In genomic region chr12:124222368-124223245, GRCh38 we compare ENCODE assay signal across 23 cellular contexts.
"Had no signal": no experiment of that assay in that cellular context is flagged by ENCODE, and none has a peak within 500 bp of the region (broad histone marks: within the 10 kb centered on the region; RNA-seq: fewer than 3 reads in every experiment).

No MANE protein-coding gene starts in this region.

- H3K4me1 ChIP-seq: adrenal gland had no signal

- H3K4me2 ChIP-seq: smooth muscle cell had no signal

- H3K27ac ChIP-seq: adrenal gland, body of pancreas, coronary artery, heart left ventricle, ovary, suprapubic skin, tibial nerve had no signal

- H3K36me3 ChIP-seq: adrenal gland, heart left ventricle, ovary, suprapubic skin, tibial nerve had no signal

- H3K27me3 ChIP-seq: adrenal gland, body of pancreas, ovary, tibial nerve had no signal

- H3K4me3 ChIP-seq: adrenal gland, body of pancreas, coronary artery, heart left ventricle, ovary, smooth muscle cell, suprapubic skin, tibial nerve had no signal

- DNase-seq: activated CD4-positive, alpha-beta T cell treated with anti-CD3 and anti-CD28 coated beads for 4 hours; activated CD4-positive, alpha-beta T cell treated with anti-CD3 and anti-CD28 coated beads, Interleukin-2, amount 50 U/mL, for 4 hours; activated naive CD4-positive, alpha-beta T cell; activated T-cell treated with anti-CD3 and anti-CD28 coated beads for 4 hours; activated T-cell treated with anti-CD3 and anti-CD28 coated beads, Interleukin-2, amount 50 U/mL, for 72 hours; adrenal gland; aorta; body of pancreas; endodermal cell; foreskin fibroblast; heart left ventricle; naive thymus-derived CD4-positive, alpha-beta T cell; ovary; retina; stimulated activated CD4-positive, alpha-beta T cell treated with anti-CD3 and anti-CD28 coated beads, Interleukin-1b, Interleukin-23, amount 100 ng/mL, for 48 hours; stimulated activated CD4-positive, alpha-beta T cell treated with anti-CD3 and anti-CD28 coated beads, Interleukin-4, amount 100 ng/mL, for 4 hours; stimulated activated CD8-positive, alpha-beta memory T cell treated with anti-CD3 and anti-CD28 coated beads, Interleukin-4, amount 100 ng/mL, for 48 hours had no signal

- ATAC-seq: activated T-cell treated with anti-CD3 and anti-CD28 coated beads, Interleukin-2, amount 50 U/mL, for 72 hours; body of pancreas; esophagus mucosa; heart left ventricle; naive thymus-derived CD4-positive, alpha-beta T cell; stimulated activated memory B cell treated with anti-CD40 and anti-IgM and Interleukin-4, amounts not matched to agents 10 μg/mL and 1 μg/mL and 100 μg/mL, for 72 hours had no signal

- H3K9me3 ChIP-seq: adrenal gland, body of pancreas, ovary, suprapubic skin had no signal
